8 cellular contexts compared by ENCODE assay signal in the genomic region with DNA sequence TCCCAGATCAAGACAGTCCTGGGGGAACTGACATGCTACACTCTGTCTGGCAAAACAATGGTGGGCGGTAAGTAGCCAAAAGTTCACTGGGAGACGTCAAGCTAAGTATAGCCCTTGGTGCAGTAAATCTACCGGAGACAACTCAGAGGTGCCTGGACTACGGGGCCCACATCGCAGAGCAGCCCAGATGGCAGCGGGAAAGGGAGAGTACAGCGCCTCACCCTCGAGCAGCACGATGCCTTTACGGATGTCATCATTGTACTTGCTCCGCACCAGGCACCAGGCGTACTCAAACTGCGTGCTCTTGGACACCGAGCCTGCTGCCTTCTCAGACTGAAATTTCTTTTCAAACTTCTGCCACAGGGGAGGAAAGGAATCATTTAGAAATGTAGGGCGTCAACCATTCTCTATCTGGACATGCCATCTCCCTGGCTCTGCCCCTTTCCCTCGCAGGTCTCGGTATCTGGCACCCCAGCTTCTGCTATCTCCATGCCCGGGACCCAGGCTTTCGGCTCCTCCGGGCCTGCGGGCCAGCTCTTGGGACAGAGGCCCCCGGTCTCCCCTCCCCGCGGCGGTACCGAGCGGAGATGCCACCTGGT. TPM values are rescaled to one million over a fixed set of nuclear protein-coding genes. Genes with fewer than 3 reads are reported as not detected.
A peak's percentile ranks its signal among the peaks of the same experiment; 100 is the strongest.
DNase-seq lines count a peak whose midpoint lies in the region; ATAC-seq, FAIRE-seq and TF ChIP-seq lines count a peak whose summit lies in the region.

No MANE protein-coding gene starts in this region.

- in situ Hi-C loops in K562 (cut with MboI) = no loop called here

- peak overlapping the region; percentile 98 for H3K4me2 ChIP-seq in DOHH2 (ENCODE audit: low read length)
- peak overlapping the region; percentile 100 for H3K4me2 ChIP-seq in K562 (ENCODE audit: insufficient read depth, low read length)

- H3K9me1 ChIP-seq in K562 (ENCODE audit: control insufficient read depth, insufficient read depth, low read length) = no peaks in the 10 kb centered on the region

- POLR2A ChIA-PET in K562 (lab: Yijun Ruan, JAX) = interaction anchor here (1.1 to 1.8 kb wide), 5 partner anchors 9 to 15 kb away, joined by 3 to 22 read pairs (median 10); no protein-coding TSS in a partner anchor

- H4K20me1 ChIP-seq in DOHH2 (ENCODE audit: control insufficient read depth, insufficient read depth, low read depth, low read length) (peaks cover 7% of the 10 kb centered on the region; the same call in 1 of the 2 replicates), K562 (replicated peaks; ENCODE audit: control insufficient read depth, insufficient read depth, low read length) (peaks cover 7% of the 10 kb centered on the region; the same call in 1 of the 2 replicates)

- H3F3A ChIP-seq in DOHH2 (ENCODE audit: control insufficient read depth, insufficient read depth) = peaks cover 11% of the 10 kb centered on the region

- H3K9me3 ChIP-seq in DOHH2 (ENCODE audit: control insufficient read depth, insufficient read depth, low read length) (no peaks in the 10 kb centered on the region), KOPT-K1 (ENCODE audit: insufficient read depth, low read length, poor library complexity, severe bottlenecking) (no peaks in the 10 kb centered on the region), K562 (replicated peaks; ENCODE audit: control insufficient read depth, insufficient read depth, low read depth, low read length) (peaks cover 8% of the 10 kb centered on the region), subcutaneous abdominal adipose tissue (ENCODE audit: control insufficient read depth in 5 of 5, low read length in 5 of 5) (no peaks in the 10 kb centered on the region)

- TF ChIP-seq RAD21 in K562 (CRISPR knock-in tag; conservative IDR thresholded peaks at IDR 0.05 in 1 of 2, IDR thresholded peaks at IDR 0.05 in 1 of 2) = peak in 1 of 2 experiments; percentile 75; a peak in 3 of 4 replicates

- no TSS peak for BruUV-seq in K562 (replicated peaks; lab: Mats Ljungman, UMichigan)

- peak; percentile 75 for FAIRE-seq in K562 (lab: Jason Lieb, UNC)

- H3K79me2 ChIP-seq in DOHH2 (ENCODE audit: control insufficient read depth, low read length) (peaks cover 71% of the 10 kb centered on the region), K562 (ENCODE audit: control insufficient read depth, insufficient read depth, low read length) (peaks cover 52% of the 10 kb centered on the region)

- DNase-seq in K562 (ENCODE audit: extremely low read depth in 1 of 4, low spot score in 3 of 4) = peak in 3 of 4 experiments; percentile 85 to 89 (median 88)
- peak; percentile 25 for DNase-seq in kidney tubule cell (ENCODE audit: low spot score)
- DNase-seq in COLO829 (ENCODE audit: low spot score) = no peak
- no peak for DNase-seq in NCI-H1417 treated with DMSO at 0.1 percent for 48 hours (lab: John Stamatoyannopoulos, UW)
- no peak for DNase-seq in cerebellum (ENCODE audit: low spot score)

- no peak for TF ChIP-seq CTCF in DOHH2 (IDR thresholded peaks at IDR 0.05; ENCODE audit: low read depth, low read length, poor library complexity, severe bottlenecking)
- peak in 1 of 3 experiments; percentile 95; a peak in 2 of 6 replicates for TF ChIP-seq CTCF in K562 (IDR thresholded peaks at IDR 0.05 in 2 of 3, conservative IDR thresholded peaks at IDR 0.05 in 1 of 3; ENCODE audit: insufficient read depth in 2 of 3, low read depth in 1 of 3, low read length in 3 of 3)

- H3K27me3 ChIP-seq in DOHH2 (ENCODE audit: control insufficient read depth, low read length) (no peaks in the 10 kb centered on the region), K562 (ENCODE audit: control insufficient read depth in 2 of 2, insufficient read depth in 2 of 2, low read length in 2 of 2) (no peaks in the 10 kb centered on the region), subcutaneous abdominal adipose tissue (ENCODE audit: control insufficient read depth in 5 of 5, insufficient read depth in 4 of 5, low read length in 5 of 5) (no peaks in the 10 kb centered on the region)

- ATAC-seq in K562 = peak; percentile 1

- H3K36me3 ChIP-seq in DOHH2 (ENCODE audit: control insufficient read depth, low read length) = peaks cover 54% of the 10 kb centered on the region
- H3K36me3 ChIP-seq in KOPT-K1 (ENCODE audit: insufficient read depth, low read length) = peaks cover 56% of the 10 kb centered on the region
- H3K36me3 ChIP-seq in K562 (ENCODE audit: control insufficient read depth, insufficient read depth, low read length) = peaks cover 53% of the 10 kb centered on the region
- H3K36me3 ChIP-seq in subcutaneous abdominal adipose tissue (ENCODE audit: control insufficient read depth in 5 of 5, insufficient read depth in 5 of 5, low read length in 5 of 5) = peaks cover 0 to 22% (median 16%) of the 10 kb centered on the region in 5 donors

- TF ChIP-seq EP300 in K562 (IDR thresholded peaks at IDR 0.05; ENCODE audit: low read length) = peak; percentile 34; the same call in 1 of the 2 replicates

- H3K4me1 ChIP-seq in DOHH2 (ENCODE audit: control insufficient read depth, low read length) (peaks cover 20% of the 10 kb centered on the region), K562 (replicated peaks in 1 of 2; ENCODE audit: control insufficient read depth in 2 of 2, insufficient read depth in 2 of 2, low read length in 2 of 2) (peaks cover 19 to 61% of the 10 kb centered on the region in 2 experiments; a peak in 4 of 5 replicates), subcutaneous abdominal adipose tissue (ENCODE audit: control insufficient read depth in 5 of 5, insufficient read depth in 5 of 5, low read length in 5 of 5) (peaks cover 5 to 62% (median 59%) of the 10 kb centered on the region in 5 donors)

- WGBS in K562 (ENCODE audit: insufficient coverage, low coverage, missing lambda C conversion rate) = 8% methylated on average over 24 of the region's 27 CpGs

- H3K9me2 ChIP-seq in DOHH2 (replicated peaks; ENCODE audit: control insufficient read depth, low read length) = no peaks in the 10 kb centered on the region

- peak overlapping the region; percentile 90 for H3K4me3 ChIP-seq in DOHH2 (ENCODE audit: low read length)
- H3K4me3 ChIP-seq in K562 = peak overlapping the region; percentile 69
- H3K4me3 ChIP-seq in subcutaneous abdominal adipose tissue (ENCODE audit: low read depth in 1 of 5, low read length in 5 of 5) = peak overlapping the region; percentile 66 to 98 (median 88)

- H2AFZ ChIP-seq in K562 (ENCODE audit: low read depth, low read length) = peak overlapping the region; percentile 91

- TF ChIP-seq POLR2A in K562 (conservative IDR thresholded peaks at IDR 0.05) = no peak

- intact Hi-C loops in K562 (cut with micrococcal nuclease) = no loop called here

- H3K27ac ChIP-seq in DOHH2 (ENCODE audit: low read depth, low read length) (peak overlapping the region; percentile 61), KOPT-K1 (ENCODE audit: low read depth, low read length, poor library complexity, severe bottlenecking) (peak overlapping the region; percentile 81), K562 (ENCODE audit: extremely low read depth, low read depth, low read length) (peak overlapping the region; percentile 93), subcutaneous abdominal adipose tissue (ENCODE audit: low read depth, low read length) (peak overlapping the region; percentile 98)

- CTCF ChIA-PET in K562 (lab: Yijun Ruan, JAX; ENCODE audit: low intra/inter-chr PET ratio) = interaction anchor here (0.6 to 0.9 kb wide), 3 partner anchors 13 to 188 kb away, joined by 3 to 6 read pairs (median 3); no protein-coding TSS in a partner anchor

- peak overlapping the region; percentile 94 to 98 for H3K9ac ChIP-seq in K562 (ENCODE audit: insufficient read depth in 1 of 2, low read depth in 2 of 2, low read length in 2 of 2)
- H3K9ac ChIP-seq in subcutaneous abdominal adipose tissue (ENCODE audit: low read length in 5 of 5) = peak overlapping the region; percentile 51 to 98 (median 93)

RNA-seq across cellular contexts. Expression of a gene that starts 1.0 kb away (rescaled TPM):
- total RNA-seq in K562 (2011; cell fraction: chromatin; rRNA removed; ENCODE audit: low replicate concordance) = 55.7 and 148 TPM in 2 replicates
- 125 and 143 TPM in 2 replicates for total RNA-seq in K562 (2011; cell fraction: nucleolus; rRNA removed)
- total RNA-seq in K562 (2011; cell fraction: nucleoplasm; rRNA removed) = 76.9 and 85.1 TPM in 2 replicates
- total RNA-seq in K562 (2014; rRNA removed) = 197 and 221 TPM in 2 replicates
- 58.7 and 95.0 TPM in 2 replicates for total RNA-seq in K562 (2014; rRNA removed; fragmentation: Illumina TruSeq; extraction: Trizol)
- 127 and 128 TPM in 2 replicates for total RNA-seq in K562 (2015; rRNA removed; fragmentation: Illumina TruSeq; extraction: Trizol)
- total RNA-seq in K562 (2021) = 144 and 145 TPM in 2 replicates
- 125 and 148 TPM in 2 replicates for polyA plus RNA-seq in K562 (2011; rRNA removed)
- polyA plus RNA-seq in K562 (2011; cell fraction: cytosol; rRNA removed) = 178 and 243 TPM in 2 replicates
- polyA plus RNA-seq in K562 (2011; cell fraction: nucleus; rRNA removed) = 96.9 and 138 TPM in 2 replicates
- polyA plus RNA-seq in K562 (2012) = 160 TPM in 2 replicates
- polyA plus RNA-seq in K562 (2014; fragmentation: Illumina TruSeq; extraction: Trizol) = 151 and 157 TPM in 2 replicates
- 100 to 1,000 TPM in 1 of 2 experiments, 10 to 100 TPM in 1; 86.0 to 118 TPM for polyA plus RNA-seq in K562 (2014; fragmentation: Nextera tagmentation; extraction: Ambion mirVana)
- 247 and 257 TPM in 2 replicates for polyA plus RNA-seq in K562 (2014; rRNA removed)
- polyA minus RNA-seq in K562 (2011; rRNA and poly(A)+ RNA removed) = 56.1 and 82.0 TPM in 2 replicates
- polyA minus RNA-seq in K562 (2011; cell fraction: cytosol; rRNA and poly(A)+ RNA removed) = 31.2 and 34.7 TPM in 2 replicates
- polyA minus RNA-seq in K562 (2011; cell fraction: nucleus; rRNA and poly(A)+ RNA removed) = 30.7 and 33.5 TPM in 2 replicates
- 45.4 TPM for total RNA-seq in cerebellum

RNA-seq across cellular contexts. Expression of a gene that starts 6.3 kb away (rescaled TPM):
- 29.9 and 84.2 TPM in 2 replicates for total RNA-seq in K562 (2011; cell fraction: chromatin; rRNA removed; ENCODE audit: low replicate concordance)
- total RNA-seq in K562 (2011; cell fraction: nucleolus; rRNA removed) = 50.8 and 63.5 TPM in 2 replicates
- 43.2 and 53.5 TPM in 2 replicates for total RNA-seq in K562 (2011; cell fraction: nucleoplasm; rRNA removed)
- total RNA-seq in K562 (2014; rRNA removed) = 3.0 and 8.4 TPM in 2 replicates
- 3.0 and 4.0 TPM in 2 replicates for total RNA-seq in K562 (2014; rRNA removed; fragmentation: Illumina TruSeq; extraction: Trizol)
- 6.7 and 7.4 TPM in 2 replicates for total RNA-seq in K562 (2015; rRNA removed; fragmentation: Illumina TruSeq; extraction: Trizol)
- total RNA-seq in K562 (2021) = 10.0 and 10.6 TPM in 2 replicates
- polyA plus RNA-seq in K562 (2011; rRNA removed) = 11.6 and 16.2 TPM in 2 replicates
- polyA plus RNA-seq in K562 (2011; cell fraction: cytosol; rRNA removed) = 15.1 and 22.0 TPM in 2 replicates
- polyA plus RNA-seq in K562 (2011; cell fraction: nucleus; rRNA removed) = 57.7 and 97.2 TPM in 2 replicates
- 9.7 and 19.0 TPM in 2 replicates for polyA plus RNA-seq in K562 (2012)
- 10.2 and 11.1 TPM in 2 replicates for polyA plus RNA-seq in K562 (2014; fragmentation: Illumina TruSeq; extraction: Trizol)
- under 1 TPM; 0.32 to 0.39 TPM for polyA plus RNA-seq in K562 (2014; fragmentation: Nextera tagmentation; extraction: Ambion mirVana)
- polyA plus RNA-seq in K562 (2014; rRNA removed) = 14.5 and 17.9 TPM in 2 replicates
- polyA minus RNA-seq in K562 (2011; rRNA and poly(A)+ RNA removed) = 3.5 and 6.2 TPM in 2 replicates
- 1.4 and 4.0 TPM in 2 replicates for polyA minus RNA-seq in K562 (2011; cell fraction: cytosol; rRNA and poly(A)+ RNA removed)
- polyA minus RNA-seq in K562 (2011; cell fraction: nucleus; rRNA and poly(A)+ RNA removed) = 13.4 and 17.1 TPM in 2 replicates
- 5.4 TPM for total RNA-seq in cerebellum

RNA-seq across cellular contexts. Expression of a gene that starts 25.9 kb away (rescaled TPM):
- 16.5 and 25.6 TPM in 2 replicates for total RNA-seq in K562 (2011; cell fraction: chromatin; rRNA removed; ENCODE audit: low replicate concordance)
- total RNA-seq in K562 (2011; cell fraction: nucleolus; rRNA removed) = 34.2 and 38.5 TPM in 2 replicates
- total RNA-seq in K562 (2011; cell fraction: nucleoplasm; rRNA removed) = 26.8 and 34.7 TPM in 2 replicates
- total RNA-seq in K562 (2014; rRNA removed) (162 and 189 TPM in 2 replicates), K562 (2014; rRNA removed; fragmentation: Illumina TruSeq; extraction: Trizol) (34.7 and 37.7 TPM in 2 replicates), K562 (2015; rRNA removed; fragmentation: Illumina TruSeq; extraction: Trizol) (67.7 and 70.1 TPM in 2 replicates), K562 (2021) (98.3 and 110 TPM in 2 replicates), cerebellum (22.0 TPM)
- polyA plus RNA-seq in K562 (2011; rRNA removed) (29.6 and 38.3 TPM in 2 replicates), K562 (2014; fragmentation: Illumina TruSeq; extraction: Trizol) (81.6 and 101 TPM in 2 replicates), K562 (2014; fragmentation: Nextera tagmentation; extraction: Ambion mirVana) (10 to 100 TPM in 1 of 2 experiments, 1 to 10 TPM in 1; 6.4 to 24.5 TPM), K562 (2014; rRNA removed) (132 and 140 TPM in 2 replicates)
- 45.0 and 97.8 TPM in 2 replicates for polyA plus RNA-seq in K562 (2011; cell fraction: cytosol; rRNA removed)
- 19.6 and 28.1 TPM in 2 replicates for polyA plus RNA-seq in K562 (2011; cell fraction: nucleus; rRNA removed)
- 75.8 and 83.5 TPM in 2 replicates for polyA plus RNA-seq in K562 (2012)
- polyA minus RNA-seq in K562 (2011; rRNA and poly(A)+ RNA removed) = 9.5 and 13.2 TPM in 2 replicates
- 31.9 and 36.0 TPM in 2 replicates for polyA minus RNA-seq in K562 (2011; cell fraction: cytosol; rRNA and poly(A)+ RNA removed)
- 5.9 and 9.7 TPM in 2 replicates for polyA minus RNA-seq in K562 (2011; cell fraction: nucleus; rRNA and poly(A)+ RNA removed)

RNA-seq across cellular contexts. Expression of a gene that starts 26.5 kb away (rescaled TPM):
- total RNA-seq in K562 (2011; cell fraction: chromatin; rRNA removed; ENCODE audit: low replicate concordance) = 117 and 294 TPM in 2 replicates
- total RNA-seq in K562 (2011; cell fraction: nucleolus; rRNA removed) = 263 and 303 TPM in 2 replicates
- 163 and 175 TPM in 2 replicates for total RNA-seq in K562 (2011; cell fraction: nucleoplasm; rRNA removed)
- 42.1 and 53.8 TPM in 2 replicates for total RNA-seq in K562 (2014; rRNA removed)
- total RNA-seq in K562 (2014; rRNA removed; fragmentation: Illumina TruSeq; extraction: Trizol) = 23.5 and 24.1 TPM in 2 replicates
- 30.9 and 31.8 TPM in 2 replicates for total RNA-seq in K562 (2015; rRNA removed; fragmentation: Illumina TruSeq; extraction: Trizol)
- 101 and 103 TPM in 2 replicates for total RNA-seq in K562 (2021)
- polyA plus RNA-seq in K562 (2011; rRNA removed) = 19.3 and 33.5 TPM in 2 replicates
- 28.0 and 60.3 TPM in 2 replicates for polyA plus RNA-seq in K562 (2011; cell fraction: cytosol; rRNA removed)
- 72.9 and 130 TPM in 2 replicates for polyA plus RNA-seq in K562 (2011; cell fraction: nucleus; rRNA removed)
- polyA plus RNA-seq in K562 (2012) = 79.5 and 85.6 TPM in 2 replicates
- 73.6 and 76.4 TPM in 2 replicates for polyA plus RNA-seq in K562 (2014; fragmentation: Illumina TruSeq; extraction: Trizol)
- 1 to 10 TPM; 2.8 to 5.9 TPM for polyA plus RNA-seq in K562 (2014; fragmentation: Nextera tagmentation; extraction: Ambion mirVana)
- polyA plus RNA-seq in K562 (2014; rRNA removed) = 50.3 and 58.9 TPM in 2 replicates
- polyA minus RNA-seq in K562 (2011; rRNA and poly(A)+ RNA removed) = 15.7 and 23.9 TPM in 2 replicates
- 39.3 and 40.8 TPM in 2 replicates for polyA minus RNA-seq in K562 (2011; cell fraction: cytosol; rRNA and poly(A)+ RNA removed)
- polyA minus RNA-seq in K562 (2011; cell fraction: nucleus; rRNA and poly(A)+ RNA removed) = 31.4 and 32.4 TPM in 2 replicates
- total RNA-seq in cerebellum = 13.4 TPM

RNA-seq across cellular contexts. Expression of a gene that starts 43.0 kb away (rescaled TPM):
- total RNA-seq in K562 (2011; cell fraction: chromatin; rRNA removed; ENCODE audit: low replicate concordance) = not detected in 2 replicates
- total RNA-seq in K562 (2011; cell fraction: nucleolus; rRNA removed) = not detected in 2 replicates
- total RNA-seq in K562 (2011; cell fraction: nucleoplasm; rRNA removed) = not detected in 2 replicates
- total RNA-seq in K562 (2014; rRNA removed) (not detected in 2 replicates), K562 (2014; rRNA removed; fragmentation: Illumina TruSeq; extraction: Trizol) (not detected in 2 replicates), K562 (2015; rRNA removed; fragmentation: Illumina TruSeq; extraction: Trizol) (not detected in 2 replicates), K562 (2021) (not detected in 2 replicates), cerebellum (not detected)
- polyA plus RNA-seq in K562 (2011; rRNA removed) (0.07 and 0.13 TPM in 2 replicates), K562 (2014; fragmentation: Illumina TruSeq; extraction: Trizol) (not detected in 2 replicates), K562 (2014; fragmentation: Nextera tagmentation; extraction: Ambion mirVana) (under 1 TPM; 0.07 to 0.17 TPM), K562 (2014; rRNA removed) (not detected in 2 replicates)
- polyA plus RNA-seq in K562 (2011; cell fraction: cytosol; rRNA removed) = not detected in 2 replicates
- 0.14 and 0.15 TPM in 2 replicates for polyA plus RNA-seq in K562 (2011; cell fraction: nucleus; rRNA removed)
- 0.03 TPM in 1 of 2 replicates, not detected in the other for polyA plus RNA-seq in K562 (2012)
- not detected in 2 replicates for polyA minus RNA-seq in K562 (2011; rRNA and poly(A)+ RNA removed)
- polyA minus RNA-seq in K562 (2011; cell fraction: cytosol; rRNA and poly(A)+ RNA removed) = not detected in 2 replicates
- 0.56 TPM in 1 of 2 replicates, not detected in the other for polyA minus RNA-seq in K562 (2011; cell fraction: nucleus; rRNA and poly(A)+ RNA removed)

Comparison
In these comparisons a context has a peak if more than half of its experiments do, and no peak if none do; other contexts are left out.
1. DNase-seq: peak in K562 (3 of 4) and kidney tubule cell (single experiment); none in COLO829 (single experiment), NCI-H1417 treated with DMSO at 0.1 percent for 48 hours (single experiment) and cerebellum (single experiment).
2. Peak in every context shown above with its lines, with median percentiles within 50 percentile points of each other: H3K27ac ChIP-seq and H3K4me3 ChIP-seq.